In genomic region chr12:104280703-104281458, GRCh38 we compare ENCODE assay signal across 10 cellular contexts. TPM values are rescaled to one million over a fixed set of nuclear protein-coding genes. Genes with fewer than 3 reads are reported as not detected.
DNase-seq lines count a peak whose midpoint lies in the region; ATAC-seq and TF ChIP-seq lines count a peak whose summit lies in the region.
"Had no signal": no experiment of that assay in that cellular context is flagged by ENCODE, and none has a peak within 500 bp of the region (broad histone marks: within the 10 kb centered on the region; RNA-seq: fewer than 3 reads in every experiment).

No MANE protein-coding gene starts in this region.

- DNase-seq in activated naive CD8-positive, alpha-beta T cell treated with anti-CD3 and anti-CD28 coated beads, Interleukin-2, amount 50 U/mL, for 24 hours = no peak
- no peak for DNase-seq in activated naive CD8-positive, alpha-beta T cell treated with anti-CD3 and anti-CD28 coated beads for 36 hours
- DNase-seq in RWPE2 (ENCODE audit: low spot score) (no peak), fibroblast of lung (ENCODE audit: low read depth in 2 of 2) (peak; percentile 97 to 99), aorta (no peak), NCI-H187 treated with DMSO at 0.1 percent for 48 hours (lab: John Stamatoyannopoulos, UW) (no peak), caudate nucleus (lab: John Stamatoyannopoulos, UW) (no peak), GM20000 (ENCODE audit: low spot score) (no peak)
- DNase-seq: MM.1S had no signal

- TF ChIP-seq CTCF in RWPE2 (IDR thresholded peaks at IDR 0.05; ENCODE audit: poor library complexity, severe bottlenecking) = no peak
- TF ChIP-seq CTCF in fibroblast of lung (conservative IDR thresholded peaks at IDR 0.05 in 1 of 2, IDR thresholded peaks at IDR 0.05 in 1 of 2; ENCODE audit: low read depth in 1 of 2, low read length in 2 of 2) = no peak
- TF ChIP-seq CTCF in GM20000 (IDR thresholded peaks at IDR 0.05; ENCODE audit: extremely low read depth, missing control alignments) = no peak

- no peaks in the 10 kb centered on the region for H3K36me3 Mint-ChIP-seq in activated naive CD8-positive, alpha-beta T cell treated with anti-CD3 and anti-CD28 coated beads, Interleukin-2, amount 50 U/mL, for 24 hours (ENCODE audit: low read depth)
- peaks cover 2% of the 10 kb centered on the region for H3K36me3 Mint-ChIP-seq in activated naive CD8-positive, alpha-beta T cell treated with anti-CD3 and anti-CD28 coated beads for 36 hours

- H3K27ac ChIP-seq in RWPE2 (ENCODE audit: poor library complexity, severe bottlenecking) (peak overlapping the region; percentile 54), fibroblast of lung (ENCODE audit: insufficient read depth, low read length) (peak overlapping the region; percentile 83), aorta (ENCODE audit: low read depth in 1 of 2, low read length in 2 of 2) (peak overlapping the region; percentile 53 to 80), caudate nucleus (ENCODE audit: low read depth, low read length) (no peak overlapping the region)
- H3K27ac ChIP-seq: C4-2B had no signal

- no peak overlapping the region for H3K4me3 Mint-ChIP-seq in activated naive CD8-positive, alpha-beta T cell treated with anti-CD3 and anti-CD28 coated beads, Interleukin-2, amount 50 U/mL, for 24 hours
- no peak overlapping the region for H3K4me3 Mint-ChIP-seq in activated naive CD8-positive, alpha-beta T cell treated with anti-CD3 and anti-CD28 coated beads for 36 hours

- H2AFZ ChIP-seq in fibroblast of lung (ENCODE audit: low read length) = no peak overlapping the region

- peaks cover 4% of the 10 kb centered on the region for H3K79me2 ChIP-seq in fibroblast of lung (ENCODE audit: control insufficient read depth, insufficient read depth, low read length)

- H3K27me3 ChIP-seq in RWPE2 (ENCODE audit: insufficient read depth, poor library complexity, severe bottlenecking) = no peaks in the 10 kb centered on the region
- H3K27me3 ChIP-seq in fibroblast of lung (ENCODE audit: control insufficient read depth, insufficient read depth, low read length) = no peaks in the 10 kb centered on the region
- H3K27me3 ChIP-seq in aorta (ENCODE audit: control insufficient read depth in 1 of 2, insufficient read depth in 2 of 2, low read length in 1 of 2) = no peaks in the 10 kb centered on the region

- intact Hi-C loops in aorta (cut with DNase I) = no loop called here

- ATAC-seq in activated naive CD8-positive, alpha-beta T cell treated with anti-CD3 and anti-CD28 coated beads, Interleukin-2, amount 50 U/mL, for 24 hours = peak; percentile 57
- ATAC-seq in RWPE2 (ENCODE audit: low read depth) = peak; percentile 95
- ATAC-seq in aorta (ENCODE audit: low FRiP score) = peak; percentile 29

- 41 to 68% methylated on average over 3 to 4 of the region's 4 CpGs for WGBS in aorta, 2 donors

- no peak overlapping the region for H3K9ac ChIP-seq in fibroblast of lung (ENCODE audit: insufficient read depth, low read length)

- H3K4me1 ChIP-seq in RWPE2 (ENCODE audit: insufficient read depth, poor library complexity, severe bottlenecking) (peaks cover 24% of the 10 kb centered on the region), fibroblast of lung (ENCODE audit: control insufficient read depth, extremely low read depth, insufficient read depth, low read length) (peaks cover 25% of the 10 kb centered on the region), aorta (ENCODE audit: control insufficient read depth in 1 of 2, insufficient read depth in 2 of 2, low read length in 2 of 2) (peaks cover 6% of the 10 kb centered on the region in 2 donors)

- H4K20me1 ChIP-seq in fibroblast of lung (ENCODE audit: control insufficient read depth, extremely low read depth, insufficient read depth, low read length) = no peaks in the 10 kb centered on the region

- no peaks in the 10 kb centered on the region for H3K36me3 ChIP-seq in RWPE2 (ENCODE audit: low read depth)
- H3K36me3 ChIP-seq in fibroblast of lung (ENCODE audit: control insufficient read depth, insufficient read depth, low read length) = no peaks in the 10 kb centered on the region
- no peaks in the 10 kb centered on the region for H3K36me3 ChIP-seq in aorta (ENCODE audit: control insufficient read depth in 1 of 2, insufficient read depth in 2 of 2, low read length in 1 of 2)

- peaks cover 5% of the 10 kb centered on the region for H3K27me3 Mint-ChIP-seq in activated naive CD8-positive, alpha-beta T cell treated with anti-CD3 and anti-CD28 coated beads, Interleukin-2, amount 50 U/mL, for 24 hours
- peaks cover 7% of the 10 kb centered on the region for H3K27me3 Mint-ChIP-seq in activated naive CD8-positive, alpha-beta T cell treated with anti-CD3 and anti-CD28 coated beads for 36 hours

- peak overlapping the region; percentile 38 for H3K4me2 ChIP-seq in fibroblast of lung (ENCODE audit: extremely low read depth, insufficient read depth, low read length)

- H3K9me3 Mint-ChIP-seq in activated naive CD8-positive, alpha-beta T cell treated with anti-CD3 and anti-CD28 coated beads, Interleukin-2, amount 50 U/mL, for 24 hours = no peaks in the 10 kb centered on the region
- no peaks in the 10 kb centered on the region for H3K9me3 Mint-ChIP-seq in activated naive CD8-positive, alpha-beta T cell treated with anti-CD3 and anti-CD28 coated beads for 36 hours

- no peaks in the 10 kb centered on the region for H3K9me3 ChIP-seq in RWPE2 (ENCODE audit: severe bottlenecking)
- H3K9me3 ChIP-seq in fibroblast of lung (ENCODE audit: control insufficient read depth, insufficient read depth, low read depth, low read length) = no peaks in the 10 kb centered on the region
- H3K9me3 ChIP-seq in aorta (ENCODE audit: control insufficient read depth, low read length) = no peaks in the 10 kb centered on the region

- H3K4me3 ChIP-seq in RWPE2 (ENCODE audit: severe bottlenecking) (no peak overlapping the region), fibroblast of lung (replicated peaks in 1 of 4; ENCODE audit: control extremely low read depth in 1 of 4, insufficient read depth in 1 of 4, low read depth in 3 of 4, low read length in 4 of 4) (peak overlapping the region in 2 of 4 experiments; percentile 0 to 27), aorta (ENCODE audit: low read length in 2 of 2) (no peak overlapping the region)

- peaks cover 18% of the 10 kb centered on the region for H3K4me1 Mint-ChIP-seq in activated naive CD8-positive, alpha-beta T cell treated with anti-CD3 and anti-CD28 coated beads, Interleukin-2, amount 50 U/mL, for 24 hours
- peaks cover 11% of the 10 kb centered on the region for H3K4me1 Mint-ChIP-seq in activated naive CD8-positive, alpha-beta T cell treated with anti-CD3 and anti-CD28 coated beads for 36 hours

- H3K27ac Mint-ChIP-seq in activated naive CD8-positive, alpha-beta T cell treated with anti-CD3 and anti-CD28 coated beads, Interleukin-2, amount 50 U/mL, for 24 hours = peak overlapping the region; percentile 3
- H3K27ac Mint-ChIP-seq in activated naive CD8-positive, alpha-beta T cell treated with anti-CD3 and anti-CD28 coated beads for 36 hours = no peak overlapping the region

RNA-seq across cellular contexts. Expression of gene EID3, which starts 22.7 kb away (rescaled TPM):
- 1 to 10 TPM; 5.7 to 6.4 TPM for total RNA-seq in activated naive CD8-positive, alpha-beta T cell treated with anti-CD3 and anti-CD28 coated beads for 36 hours
- total RNA-seq in fibroblast of lung (8.2 and 18.0 TPM in 2 replicates), aorta (1 to 10 TPM; 8.5 to 8.6 TPM)
- polyA plus RNA-seq in fibroblast of lung (2.3 and 3.5 TPM in 2 replicates), aorta (1 to 10 TPM; 2.1 to 6.8 TPM)
- polyA plus RNA-seq in fibroblast of lung (2012) = 1.4 and 2.9 TPM in 2 replicates
- polyA minus RNA-seq in fibroblast of lung (ENCODE audit: low replicate concordance) = 0.37 TPM in 1 of 2 replicates, not detected in the other

Comparison
In these comparisons a context has a peak if more than half of its experiments do, and no peak if none do; other contexts are left out.
1. ATAC-seq: peak in every context shown above with its lines; median percentile 95 in RWPE2; 57 in activated naive CD8-positive, alpha-beta T cell treated with anti-CD3 and anti-CD28 coated beads, Interleukin-2, amount 50 U/mL, for 24 hours; 29 in aorta.
2. DNase-seq: peak in fibroblast of lung (2 of 2); none in activated naive CD8-positive, alpha-beta T cell treated with anti-CD3 and anti-CD28 coated beads, Interleukin-2, amount 50 U/mL, for 24 hours (single experiment), activated naive CD8-positive, alpha-beta T cell treated with anti-CD3 and anti-CD28 coated beads for 36 hours (single experiment), RWPE2 (single experiment), aorta (0 of 2), NCI-H187 treated with DMSO at 0.1 percent for 48 hours (single experiment), caudate nucleus (0 of 61) and GM20000 (single experiment).